Comparison of ENCODE assay signal across 5 cellular contexts in the genomic region with DNA sequence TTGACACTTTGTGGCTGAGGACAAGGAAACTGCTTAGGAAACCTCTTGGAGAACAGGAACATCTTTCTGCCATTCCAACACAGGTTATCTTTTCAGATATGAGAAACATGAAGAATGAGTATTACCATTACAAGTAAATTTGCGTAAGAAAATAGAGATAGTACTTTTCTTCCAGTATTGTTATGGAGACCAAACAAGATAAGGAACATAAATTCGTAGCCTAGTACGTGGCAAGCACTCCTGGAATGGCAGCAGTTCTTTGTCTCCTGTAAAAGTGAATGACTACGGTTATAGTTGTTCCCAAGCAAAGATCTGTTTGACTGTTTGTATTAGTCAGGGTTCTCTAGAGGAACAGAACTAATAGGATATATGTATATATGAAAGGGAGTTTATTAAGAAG.
"Had no signal": no experiment of that assay in that cellular context is flagged by ENCODE, and none has a peak within 500 bp of the region (broad histone marks: within the 10 kb centered on the region; RNA-seq: fewer than 3 reads in every experiment).

No MANE protein-coding gene starts in this region.

- H3K4me3 ChIP-seq: HAP-1, K562 had no signal

- FAIRE-seq: HTR-8/SVneo, K562 had no signal

- H3K36me3 ChIP-seq: HAP-1 had no signal

- H3K4me1 ChIP-seq: HAP-1 had no signal

- H3K9me3 ChIP-seq: HAP-1 had no signal

- DNase-seq: GOT3, KG1 had no signal

- ATAC-seq: K562 had no signal
